In the genomic region with DNA sequence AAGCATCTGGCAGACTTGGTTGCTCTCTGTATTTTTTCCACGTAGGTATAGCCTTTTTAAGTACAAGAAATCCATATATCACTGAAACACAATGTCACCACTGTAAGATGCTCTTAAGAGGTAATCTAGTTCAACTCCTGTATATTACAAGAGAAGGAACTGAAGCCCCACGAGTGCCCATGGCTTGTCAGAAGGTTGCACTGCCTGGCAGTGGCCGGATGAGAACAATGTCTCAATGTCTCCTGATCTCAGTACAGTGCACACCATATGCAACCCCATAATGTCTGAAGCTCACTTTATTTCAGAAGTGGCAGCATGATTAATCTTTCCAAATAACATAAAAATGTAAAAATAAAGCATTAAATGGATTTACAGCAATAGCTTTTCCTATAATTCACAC, we compare ENCODE assay signal across 26 cellular contexts.
"Had no signal": no experiment of that assay in that cellular context is flagged by ENCODE, and none has a peak within 500 bp of the region (broad histone marks: within the 10 kb centered on the region; RNA-seq: fewer than 3 reads in every experiment).

No MANE protein-coding gene starts in this region.

- ATAC-seq: activated CD8-positive, alpha-beta T cell treated with anti-CD3 and anti-CD28 coated beads, Interleukin-2, amount 10 ng/mL, durations not matched to agents 7 days and 5 days; activated naive CD4-positive, alpha-beta T cell treated with anti-CD3 and anti-CD28 coated beads, Interleukin-2, amount 50 U/mL, for 72 hours; body of pancreas; effector memory CD8-positive, alpha-beta T cell; gastrocnemius medialis; natural killer cell; right cardiac atrium had no signal

- H3K27me3 Mint-ChIP-seq: effector memory CD8-positive, alpha-beta T cell; type B pancreatic cell had no signal

- H3K9me3 Mint-ChIP-seq: activated naive CD4-positive, alpha-beta T cell treated with anti-CD3 and anti-CD28 coated beads, Interleukin-2, amount 50 U/mL, for 72 hours; effector memory CD8-positive, alpha-beta T cell; natural killer cell; neural progenitor cell; type B pancreatic cell had no signal

- H3K36me3 ChIP-seq: uterus had no signal

- DNase-seq: activated CD4-positive, alpha-beta T cell treated with anti-CD3 and anti-CD28 coated beads for 1 hour; activated CD8-positive, alpha-beta T cell treated with anti-CD3 and anti-CD28 coated beads, Interleukin-2, amount 10 ng/mL, durations not matched to agents 7 days and 5 days; activated naive CD4-positive, alpha-beta T cell; adrenal gland; aorta; body of pancreas; cerebellar nuclear complex; effector memory CD8-positive, alpha-beta T cell; erythroblast; gastrocnemius medialis; hippocampal formation; kidney; mesenchymal stem cell; natural killer cell; occipital lobe; right cardiac atrium; SK-N-SH; spleen; stimulated activated naive CD4-positive, alpha-beta T cell treated with Interleukin-2 at 50 U/mL for 16 hours; T-helper 2 cell; uterus had no signal

- H3K4me3 Mint-ChIP-seq: activated CD8-positive, alpha-beta T cell treated with anti-CD3 and anti-CD28 coated beads, Interleukin-2, amount 10 ng/mL, durations not matched to agents 7 days and 5 days; effector memory CD8-positive, alpha-beta T cell; natural killer cell; neural progenitor cell; type B pancreatic cell had no signal

- H3K27ac ChIP-seq: body of pancreas, cardiac muscle cell, coronary artery, gastrocnemius medialis, neural progenitor cell, spleen, uterus had no signal

- H3K27me3 ChIP-seq: adrenal gland, body of pancreas, cardiac muscle cell, gastrocnemius medialis, neural progenitor cell, spleen, uterus had no signal

- FAIRE-seq: kidney had no signal

- H3K27ac Mint-ChIP-seq: activated CD8-positive, alpha-beta T cell treated with anti-CD3 and anti-CD28 coated beads, Interleukin-2, amount 10 ng/mL, durations not matched to agents 7 days and 5 days; activated naive CD4-positive, alpha-beta T cell treated with anti-CD3 and anti-CD28 coated beads, Interleukin-2, amount 50 U/mL, for 72 hours; neural progenitor cell; type B pancreatic cell had no signal

- H3K4me3 ChIP-seq: adrenal gland, body of pancreas, cardiac muscle cell, coronary artery, gastrocnemius medialis, neural progenitor cell, spleen, uterus had no signal
